19 cellular contexts compared by ENCODE assay signal in genomic region chr19:18481505-18482222, GRCh38. TPM values are rescaled to one million over a fixed set of nuclear protein-coding genes. Genes with fewer than 3 reads are reported as not detected.
DNase-seq lines count a peak whose midpoint lies in the region; ATAC-seq lines count a peak whose summit lies in the region.
"Had no signal": no experiment of that assay in that cellular context is flagged by ENCODE, and none has a peak within 500 bp of the region (broad histone marks: within the 10 kb centered on the region; RNA-seq: fewer than 3 reads in every experiment).

No MANE protein-coding gene starts in this region.

- H3K9me3 Mint-ChIP-seq in T-helper 2 cell treated with Interferon-gamma antibody and Interleukin-4, amounts not matched to agents 5 μg/mL and 100 μg/mL, for 36 hours = no peaks in the 10 kb centered on the region
- no peaks in the 10 kb centered on the region for H3K9me3 Mint-ChIP-seq in activated T-helper 1 cell treated with anti-CD3 and anti-CD28 coated beads, Interleukin-12 subunit alpha, Interleukin-12 subunit beta, Interleukin-2, Interleukin-4 antibody, amounts not matched to agents 30 ng/mL and 10 ng/mL and 1 ng/mL, durations not matched to agents 14 hours and 24 hours and 36 hours
- no peaks in the 10 kb centered on the region for H3K9me3 Mint-ChIP-seq in natural killer cell treated with Interleukin-12 subunit alpha and Interleukin-12 subunit beta and Interleukin-15 and Interleukin-18, amount 100 ng/mL, for 72 hours

- no peak for ATAC-seq in natural killer cell treated with Interleukin-12 subunit alpha and Interleukin-12 subunit beta and Interleukin-15 and Interleukin-18, amount 100 ng/mL, for 72 hours
- no peak for ATAC-seq in GM19328 (IDR thresholded peaks at IDR 0.05; ENCODE audit: unreplicated experiment)
- ATAC-seq: GM23338, left cardiac atrium had no signal

- H3K27ac Mint-ChIP-seq in T-helper 2 cell treated with Interferon-gamma antibody and Interleukin-4, amounts not matched to agents 5 μg/mL and 100 μg/mL, for 36 hours = peak overlapping the region; percentile 57
- peak overlapping the region; percentile 62 for H3K27ac Mint-ChIP-seq in activated T-helper 1 cell treated with anti-CD3 and anti-CD28 coated beads, Interleukin-12 subunit alpha, Interleukin-12 subunit beta, Interleukin-2, Interleukin-4 antibody, amounts not matched to agents 30 ng/mL and 10 ng/mL and 1 ng/mL, durations not matched to agents 14 hours and 24 hours and 36 hours
- H3K27ac Mint-ChIP-seq in natural killer cell treated with Interleukin-12 subunit alpha and Interleukin-12 subunit beta and Interleukin-15 and Interleukin-18, amount 100 ng/mL, for 72 hours = peak overlapping the region; percentile 98 to 99
- H3K27ac Mint-ChIP-seq: CD4-positive, CD25-positive, alpha-beta regulatory T cell; GM23338 had no signal

- no peaks in the 10 kb centered on the region for H3K27me3 Mint-ChIP-seq in T-helper 2 cell treated with Interferon-gamma antibody and Interleukin-4, amounts not matched to agents 5 μg/mL and 100 μg/mL, for 36 hours (ENCODE audit: low read depth)
- H3K27me3 Mint-ChIP-seq in activated T-helper 1 cell treated with anti-CD3 and anti-CD28 coated beads, Interleukin-12 subunit alpha, Interleukin-12 subunit beta, Interleukin-2, Interleukin-4 antibody, amounts not matched to agents 30 ng/mL and 10 ng/mL and 1 ng/mL, durations not matched to agents 14 hours and 24 hours and 36 hours (ENCODE audit: insufficient read depth) = peaks cover 1% of the 10 kb centered on the region
- no peaks in the 10 kb centered on the region for H3K27me3 Mint-ChIP-seq in natural killer cell treated with Interleukin-12 subunit alpha and Interleukin-12 subunit beta and Interleukin-15 and Interleukin-18, amount 100 ng/mL, for 72 hours
- H3K27me3 Mint-ChIP-seq: CD4-positive, CD25-positive, alpha-beta regulatory T cell had no signal

- peak; percentile 54 for DNase-seq in T-helper 2 cell treated with Interferon-gamma antibody and Interleukin-4, amounts not matched to agents 5 μg/mL and 100 μg/mL, for 36 hours (ENCODE audit: low spot score)
- no peak for DNase-seq in T-helper 2 cell
- DNase-seq in CD1c-positive myeloid dendritic cell (ENCODE audit: extremely low spot score) = peak; percentile 66
- no peak for DNase-seq in activated T-helper 1 cell treated with anti-CD3 and anti-CD28 coated beads, Interleukin-12 subunit alpha, Interleukin-12 subunit beta, Interleukin-2, Interleukin-4 antibody, amounts not matched to agents 30 ng/mL and 10 ng/mL and 1 ng/mL, durations not matched to agents 14 hours and 24 hours and 36 hours (ENCODE audit: low spot score)
- no peak for DNase-seq in natural killer cell treated with Interleukin-12 subunit alpha and Interleukin-12 subunit beta and Interleukin-15 and Interleukin-18, amount 100 ng/mL, for 72 hours (ENCODE audit: low spot score)
- no peak for DNase-seq in cerebellar cortex (ENCODE audit: low spot score)
- DNase-seq in NCI-H82 treated with DMSO at 0.1 percent for 48 hours (lab: John Stamatoyannopoulos, UW; ENCODE audit: unreplicated experiment) = no peak
- DNase-seq: 8988T; activated gamma-delta T cell treated with Interleukin-2 at 50 U/mL for 16 hours; CD4-positive, CD25-positive, alpha-beta regulatory T cell; effector CD8-positive, alpha-beta T cell; left cardiac atrium; NCI-H146; NCI-H2227 treated with DMSO at 0.1 percent for 48 hours; SHP77; T-helper 9 cell; tibial artery had no signal

- intact Hi-C loops in activated T-helper 1 cell treated with anti-CD3 and anti-CD28 coated beads, Interleukin-12 subunit alpha, Interleukin-12 subunit beta, Interleukin-2, Interleukin-4 antibody, amounts not matched to agents 30 ng/mL and 10 ng/mL and 1 ng/mL, durations not matched to agents 14 hours and 24 hours and 36 hours (cut with micrococcal nuclease) = loop anchor here (1.0 kb wide), 1 partner anchor 15 kb away; no protein-coding TSS in a partner anchor

- H3K36me3 Mint-ChIP-seq in T-helper 2 cell treated with Interferon-gamma antibody and Interleukin-4, amounts not matched to agents 5 μg/mL and 100 μg/mL, for 36 hours (ENCODE audit: low read depth) = no peaks in the 10 kb centered on the region
- H3K36me3 Mint-ChIP-seq in activated T-helper 1 cell treated with anti-CD3 and anti-CD28 coated beads, Interleukin-12 subunit alpha, Interleukin-12 subunit beta, Interleukin-2, Interleukin-4 antibody, amounts not matched to agents 30 ng/mL and 10 ng/mL and 1 ng/mL, durations not matched to agents 14 hours and 24 hours and 36 hours (ENCODE audit: low read depth) = peaks cover 8% of the 10 kb centered on the region
- H3K36me3 Mint-ChIP-seq in natural killer cell treated with Interleukin-12 subunit alpha and Interleukin-12 subunit beta and Interleukin-15 and Interleukin-18, amount 100 ng/mL, for 72 hours = peaks cover 10% of the 10 kb centered on the region

- H3K4me3 Mint-ChIP-seq in T-helper 2 cell treated with Interferon-gamma antibody and Interleukin-4, amounts not matched to agents 5 μg/mL and 100 μg/mL, for 36 hours = peak overlapping the region; percentile 12
- H3K4me3 Mint-ChIP-seq in activated T-helper 1 cell treated with anti-CD3 and anti-CD28 coated beads, Interleukin-12 subunit alpha, Interleukin-12 subunit beta, Interleukin-2, Interleukin-4 antibody, amounts not matched to agents 30 ng/mL and 10 ng/mL and 1 ng/mL, durations not matched to agents 14 hours and 24 hours and 36 hours = peak overlapping the region; percentile 64
- peak overlapping the region; percentile 92 for H3K4me3 Mint-ChIP-seq in natural killer cell treated with Interleukin-12 subunit alpha and Interleukin-12 subunit beta and Interleukin-15 and Interleukin-18, amount 100 ng/mL, for 72 hours
- H3K4me3 Mint-ChIP-seq: CD4-positive, CD25-positive, alpha-beta regulatory T cell; GM23338 had no signal

- H3K4me1 Mint-ChIP-seq in T-helper 2 cell treated with Interferon-gamma antibody and Interleukin-4, amounts not matched to agents 5 μg/mL and 100 μg/mL, for 36 hours (ENCODE audit: low read depth) = peaks cover 55% of the 10 kb centered on the region
- H3K4me1 Mint-ChIP-seq in activated T-helper 1 cell treated with anti-CD3 and anti-CD28 coated beads, Interleukin-12 subunit alpha, Interleukin-12 subunit beta, Interleukin-2, Interleukin-4 antibody, amounts not matched to agents 30 ng/mL and 10 ng/mL and 1 ng/mL, durations not matched to agents 14 hours and 24 hours and 36 hours (ENCODE audit: low read depth) = peaks cover 66% of the 10 kb centered on the region
- peaks cover 79 to 81% of the 10 kb centered on the region in 2 donors for H3K4me1 Mint-ChIP-seq in natural killer cell treated with Interleukin-12 subunit alpha and Interleukin-12 subunit beta and Interleukin-15 and Interleukin-18, amount 100 ng/mL, for 72 hours (ENCODE audit: low read depth in 2 of 2)

RNA-seq across cellular contexts. Expression of gene ELL, which starts 40.2 kb away (rescaled TPM):
- 23.6 and 24.1 TPM in 2 replicates for total RNA-seq in activated T-helper 1 cell treated with anti-CD3 and anti-CD28 coated beads, Interleukin-12 subunit alpha, Interleukin-12 subunit beta, Interleukin-2, Interleukin-4 antibody, amounts not matched to agents 30 ng/mL and 10 ng/mL and 1 ng/mL, durations not matched to agents 14 hours and 24 hours and 36 hours
- total RNA-seq in natural killer cell treated with Interleukin-12 subunit alpha and Interleukin-12 subunit beta and Interleukin-15 and Interleukin-18, amount 100 ng/mL, for 72 hours = 10 to 100 TPM; 52.3 to 75.2 TPM

RNA-seq across cellular contexts. Expression of gene ISYNA1, which starts 43.7 kb away (rescaled TPM):
- total RNA-seq in activated T-helper 1 cell treated with anti-CD3 and anti-CD28 coated beads, Interleukin-12 subunit alpha, Interleukin-12 subunit beta, Interleukin-2, Interleukin-4 antibody, amounts not matched to agents 30 ng/mL and 10 ng/mL and 1 ng/mL, durations not matched to agents 14 hours and 24 hours and 36 hours = 9.0 and 10.7 TPM in 2 replicates
- total RNA-seq in natural killer cell treated with Interleukin-12 subunit alpha and Interleukin-12 subunit beta and Interleukin-15 and Interleukin-18, amount 100 ng/mL, for 72 hours = 10 to 100 TPM; 19.0 to 25.6 TPM

Comparison
In these comparisons a context has a peak if more than half of its experiments do, and no peak if none do; other contexts are left out.
1. DNase-seq: peak in T-helper 2 cell treated with Interferon-gamma antibody and Interleukin-4, amounts not matched to agents 5 μg/mL and 100 μg/mL, for 36 hours (single experiment) and CD1c-positive myeloid dendritic cell (single experiment); none in T-helper 2 cell (0 of 5), activated T-helper 1 cell treated with anti-CD3 and anti-CD28 coated beads, Interleukin-12 subunit alpha, Interleukin-12 subunit beta, Interleukin-2, Interleukin-4 antibody, amounts not matched to agents 30 ng/mL and 10 ng/mL and 1 ng/mL, durations not matched to agents 14 hours and 24 hours and 36 hours (single experiment), natural killer cell treated with Interleukin-12 subunit alpha and Interleukin-12 subunit beta and Interleukin-15 and Interleukin-18, amount 100 ng/mL, for 72 hours (single experiment), cerebellar cortex (single experiment) and NCI-H82 treated with DMSO at 0.1 percent for 48 hours (single experiment).
2. H3K4me3 Mint-ChIP-seq: peak in every context shown above with its lines; median percentile 92 in natural killer cell treated with Interleukin-12 subunit alpha and Interleukin-12 subunit beta and Interleukin-15 and Interleukin-18, amount 100 ng/mL, for 72 hours; 64 in activated T-helper 1 cell treated with anti-CD3 and anti-CD28 coated beads, Interleukin-12 subunit alpha, Interleukin-12 subunit beta, Interleukin-2, Interleukin-4 antibody, amounts not matched to agents 30 ng/mL and 10 ng/mL and 1 ng/mL, durations not matched to agents 14 hours and 24 hours and 36 hours; 12 in T-helper 2 cell treated with Interferon-gamma antibody and Interleukin-4, amounts not matched to agents 5 μg/mL and 100 μg/mL, for 36 hours.
3. Peak in every context shown above with its lines, with median percentiles within 50 percentile points of each other: H3K27ac Mint-ChIP-seq.